Comparison of ENCODE assay signal across 2 cellular contexts in genomic region chr2:61435291-61435690, GRCh38.
A peak's percentile ranks its signal among the peaks of the same experiment; 100 is the strongest.
TF ChIP-seq lines count a peak whose summit lies in the region.

No MANE protein-coding gene starts in this region.

TF ChIP-seq in HEK293, 187 proteins besides CTCF, POLR2A, EP300 and RAD21:
- TF ChIP-seq ZNF362 (tag by site-specific recombination; IDR thresholded peaks at IDR 0.05) (0 out of 2 replicates have a peak, but pooled peaks have one; percentile 18), ZBTB44 (tag by site-specific recombination; IDR thresholded peaks at IDR 0.05) (no peak), ZSCAN16 (tag by site-specific recombination; IDR thresholded peaks at IDR 0.05) (no peak)

TF ChIP-seq in K562, 482 proteins besides CTCF, POLR2A, EP300 and RAD21:
- TF ChIP-seq FOXP4 (CRISPR knock-in tag; IDR thresholded peaks at IDR 0.05; ENCODE audit: borderline replicate concordance) (no peak), RNF2 (IDR thresholded peaks at IDR 0.05) (no peak), ZNF347 (CRISPR knock-in tag; IDR thresholded peaks at IDR 0.05; ENCODE audit: low read depth) (no peak), ZFP1 (CRISPR knock-in tag; IDR thresholded peaks at IDR 0.05) (peak; percentile 85), TCF7 (IDR thresholded peaks at IDR 0.05; ENCODE audit: borderline replicate concordance) (no peak), POLR2B (IDR thresholded peaks at IDR 0.05; ENCODE audit: low read depth, partially characterized antibody) (no peak), CXXC5 (CRISPR knock-in tag; IDR thresholded peaks at IDR 0.05) (no peak), GTF2E2 (tag; IDR thresholded peaks at IDR 0.05) (no peak)
